In the genomic region with DNA sequence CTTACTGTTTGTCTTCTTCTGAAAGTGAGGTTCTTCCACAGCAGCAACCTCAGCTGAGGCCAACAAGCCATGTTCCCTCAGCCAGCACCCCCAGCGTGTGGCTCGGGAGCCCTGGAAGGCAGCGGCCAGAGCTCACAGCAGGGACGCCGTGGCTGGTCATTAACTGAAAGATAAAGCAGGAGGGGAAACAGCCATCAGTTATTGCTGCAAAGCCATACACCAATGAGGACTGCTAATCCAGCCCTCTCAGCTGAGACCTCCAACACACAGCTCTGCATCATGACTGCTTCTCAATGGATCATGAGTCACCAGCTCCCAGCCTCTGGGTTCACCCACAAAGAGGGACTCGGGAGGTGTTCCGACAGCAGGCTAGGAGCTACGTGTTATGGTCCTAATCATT, we compare ENCODE assay signal across 19 cellular contexts. TPM values are rescaled to one million over a fixed set of nuclear protein-coding genes. Genes with fewer than 3 reads are reported as not detected.
DNase-seq lines count a peak whose midpoint lies in the region; ATAC-seq lines count a peak whose summit lies in the region.
"Had no signal": no experiment of that assay in that cellular context is flagged by ENCODE, and none has a peak within 500 bp of the region (broad histone marks: within the 10 kb centered on the region; RNA-seq: fewer than 3 reads in every experiment).

No MANE protein-coding gene starts in this region.

- intact Hi-C loops in dendritic cell treated with granulocyte-macrophage colony-stimulating factor and Interleukin-4, amounts not matched to agents 40 ng/mL and 50 ng/mL, for 4 days (cut with micrococcal nuclease), result no loop called here

- WGBS in mesenchymal stem cell, result 50% methylated on average over 8 of the region's 8 CpGs

- peaks cover 58% of the 10 kb centered on the region for H3K4me1 Mint-ChIP-seq in dendritic cell treated with granulocyte-macrophage colony-stimulating factor and Interleukin-4, amounts not matched to agents 40 ng/mL and 50 ng/mL, for 4 days (ENCODE audit: low read depth)
- H3K4me1 Mint-ChIP-seq: activated naive CD8-positive, alpha-beta T cell treated with anti-CD3 and anti-CD28 coated beads, Interleukin-2, amount 10 ng/mL, durations not matched to agents 7 days and 5 days had no signal

- DNase-seq in COR-L47 (lab: John Stamatoyannopoulos, UW) (peak; percentile 34), NCI-H69 (lab: John Stamatoyannopoulos, UW) (peak; percentile 77), mesenchymal stem cell (peak; percentile 85), cortex of kidney (lab: John Stamatoyannopoulos, UW) (no peak), NCI-H2029 (lab: John Stamatoyannopoulos, UW) (no peak), NCI-H526 (lab: John Stamatoyannopoulos, UW) (no peak)
- DNase-seq: activated CD8-positive, alpha-beta T cell treated with anti-CD3 and anti-CD28 coated beads, Interleukin-2, amount 10 ng/mL, durations not matched to agents 7 days and 5 days; activated naive CD8-positive, alpha-beta T cell treated with anti-CD3 and anti-CD28 coated beads, Interleukin-2, amount 10 ng/mL, durations not matched to agents 7 days and 5 days; CD8-positive, alpha-beta T cell; cerebellar nuclear complex; glutamatergic neuron; NCI-H1436 treated with DMSO at 0.1 percent for 48 hours; pancreas; uterus had no signal

- H3K4ac ChIP-seq in mesenchymal stem cell (ENCODE audit: low read depth in 1 of 2, low read length in 2 of 2), result no peak overlapping the region

- H3K79me1 ChIP-seq in mesenchymal stem cell (replicated peaks; ENCODE audit: low read length, poor library complexity, severe bottlenecking), result peaks cover 11% of the 10 kb centered on the region

- no peak overlapping the region for H2AK5ac ChIP-seq in mesenchymal stem cell (ENCODE audit: low read length, severe bottlenecking)

- H3K9ac ChIP-seq in mesenchymal stem cell (ENCODE audit: low read length), result no peak overlapping the region
- H3K9ac ChIP-seq: KMS-11 had no signal

- H3K9me3 Mint-ChIP-seq in dendritic cell treated with granulocyte-macrophage colony-stimulating factor and Interleukin-4, amounts not matched to agents 40 ng/mL and 50 ng/mL, for 4 days, result no peaks in the 10 kb centered on the region
- H3K9me3 Mint-ChIP-seq: activated naive CD8-positive, alpha-beta T cell treated with anti-CD3 and anti-CD28 coated beads, Interleukin-2, amount 10 ng/mL, durations not matched to agents 7 days and 5 days; CD8-positive, alpha-beta T cell; stimulated activated naive CD8-positive, alpha-beta T cell treated with anti-CD3 and anti-CD28 coated beads, Interleukin-15, Interleukin-2, amounts not matched to agents 100 ng/mL and 50 ng/mL, for 24 hours had no signal

- no peak overlapping the region for H3K4me2 ChIP-seq in mesenchymal stem cell (ENCODE audit: low read length, poor library complexity, severe bottlenecking)
- H3K4me2 ChIP-seq: KMS-11 had no signal

- H4K8ac ChIP-seq in mesenchymal stem cell (ENCODE audit: low read length), result no peak overlapping the region

- H2BK5ac ChIP-seq in mesenchymal stem cell (ENCODE audit: low read depth, low read length, poor library complexity, severe bottlenecking), result no peak overlapping the region

- no peaks in the 10 kb centered on the region for H3K9me3 ChIP-seq in mesenchymal stem cell (ENCODE audit: control insufficient read depth, low read length)
- H3K9me3 ChIP-seq: pancreas, uterus had no signal

- peak overlapping the region in 1 of 2 experiments; percentile 36 for H3K4me3 ChIP-seq in mesenchymal stem cell (ENCODE audit: insufficient read depth in 1 of 2, low read depth in 1 of 2, low read length in 2 of 2)
- H3K4me3 ChIP-seq: GM12878, pancreas, uterus had no signal

- peak overlapping the region; percentile 30 for H3K27ac Mint-ChIP-seq in dendritic cell treated with granulocyte-macrophage colony-stimulating factor and Interleukin-4, amounts not matched to agents 40 ng/mL and 50 ng/mL, for 4 days
- H3K27ac Mint-ChIP-seq: activated CD8-positive, alpha-beta T cell treated with anti-CD3 and anti-CD28 coated beads, Interleukin-2, amount 10 ng/mL, durations not matched to agents 7 days and 5 days; activated naive CD8-positive, alpha-beta T cell treated with anti-CD3 and anti-CD28 coated beads, Interleukin-2, amount 10 ng/mL, durations not matched to agents 7 days and 5 days; CD8-positive, alpha-beta T cell; stimulated activated naive CD8-positive, alpha-beta T cell treated with anti-CD3 and anti-CD28 coated beads, Interleukin-15, Interleukin-2, amounts not matched to agents 100 ng/mL and 50 ng/mL, for 24 hours had no signal

- no peaks in the 10 kb centered on the region for H3K27me3 Mint-ChIP-seq in dendritic cell treated with granulocyte-macrophage colony-stimulating factor and Interleukin-4, amounts not matched to agents 40 ng/mL and 50 ng/mL, for 4 days
- H3K27me3 Mint-ChIP-seq: stimulated activated naive CD8-positive, alpha-beta T cell treated with anti-CD3 and anti-CD28 coated beads, Interleukin-15, Interleukin-2, amounts not matched to agents 100 ng/mL and 50 ng/mL, for 24 hours had no signal

- H2BK120ac ChIP-seq in mesenchymal stem cell (ENCODE audit: low read depth, low read length), result no peak overlapping the region

- H3K27ac ChIP-seq in mesenchymal stem cell (ENCODE audit: low read length, poor library complexity, severe bottlenecking), result no peak overlapping the region
- H3K27ac ChIP-seq: KMS-11, pancreas, uterus had no signal

- no peak overlapping the region for H2BK12ac ChIP-seq in mesenchymal stem cell (ENCODE audit: low read length in 2 of 2)

- ATAC-seq in HG02571 (IDR thresholded peaks at IDR 0.05; ENCODE audit: unreplicated experiment), result no peak
- ATAC-seq: activated CD8-positive, alpha-beta T cell treated with anti-CD3 and anti-CD28 coated beads, Interleukin-2, amount 10 ng/mL, durations not matched to agents 7 days and 5 days; CD8-positive, alpha-beta T cell; GM12878 had no signal

- H3K27me3 ChIP-seq in mesenchymal stem cell (ENCODE audit: control insufficient read depth in 1 of 2, insufficient read depth in 1 of 2, low read length in 2 of 2), result no peaks in the 10 kb centered on the region
- H3K27me3 ChIP-seq: pancreas, uterus had no signal

- peak overlapping the region; percentile 21 for H4K91ac ChIP-seq in mesenchymal stem cell (ENCODE audit: low read length)

- peaks cover 5 to 27% of the 10 kb centered on the region in 2 experiments for H3K36me3 ChIP-seq in mesenchymal stem cell (ENCODE audit: control insufficient read depth in 1 of 2, insufficient read depth in 2 of 2, low read depth in 1 of 2, low read length in 2 of 2)
- H3K36me3 ChIP-seq: pancreas, uterus had no signal

- H3K23ac ChIP-seq in mesenchymal stem cell (ENCODE audit: low read length in 2 of 2), result no peak overlapping the region

- H3K4me3 Mint-ChIP-seq in dendritic cell treated with granulocyte-macrophage colony-stimulating factor and Interleukin-4, amounts not matched to agents 40 ng/mL and 50 ng/mL, for 4 days, result no peak overlapping the region
- H3K4me3 Mint-ChIP-seq: activated CD8-positive, alpha-beta T cell treated with anti-CD3 and anti-CD28 coated beads, Interleukin-2, amount 10 ng/mL, durations not matched to agents 7 days and 5 days; activated naive CD8-positive, alpha-beta T cell treated with anti-CD3 and anti-CD28 coated beads, Interleukin-2, amount 10 ng/mL, durations not matched to agents 7 days and 5 days; CD8-positive, alpha-beta T cell; stimulated activated naive CD8-positive, alpha-beta T cell treated with anti-CD3 and anti-CD28 coated beads, Interleukin-15, Interleukin-2, amounts not matched to agents 100 ng/mL and 50 ng/mL, for 24 hours had no signal

- peak overlapping the region in 1 of 2 experiments; percentile 4 for H3K14ac ChIP-seq in mesenchymal stem cell (ENCODE audit: low read length in 2 of 2)

- H3K18ac ChIP-seq in mesenchymal stem cell (ENCODE audit: low read depth in 1 of 2, low read length in 2 of 2), result no peak overlapping the region

- H2BK15ac ChIP-seq in mesenchymal stem cell (ENCODE audit: low read depth, poor library complexity, severe bottlenecking), result no peak overlapping the region

- no peak overlapping the region for H2AFZ ChIP-seq in mesenchymal stem cell (ENCODE audit: low read depth, low read length)

- H3K36me3 Mint-ChIP-seq in dendritic cell treated with granulocyte-macrophage colony-stimulating factor and Interleukin-4, amounts not matched to agents 40 ng/mL and 50 ng/mL, for 4 days (ENCODE audit: low read depth), result peaks cover 57% of the 10 kb centered on the region
- H3K36me3 Mint-ChIP-seq: activated naive CD8-positive, alpha-beta T cell treated with anti-CD3 and anti-CD28 coated beads, Interleukin-2, amount 10 ng/mL, durations not matched to agents 7 days and 5 days; CD8-positive, alpha-beta T cell had no signal

- H3K4me1 ChIP-seq in mesenchymal stem cell (ENCODE audit: control insufficient read depth, insufficient read depth, low read depth, low read length), result peaks cover 15% of the 10 kb centered on the region

RNA-seq across cellular contexts. Expression of a gene that starts 24.3 kb away (rescaled TPM):
- 27.2 TPM for polyA plus RNA-seq in mesenchymal stem cell (2013, experiment 1 of 2)
- polyA plus RNA-seq in mesenchymal stem cell (2013, experiment 2 of 2), result 25.4 TPM

Comparison
In these comparisons a context has a peak if more than half of its experiments do, and no peak if none do; other contexts are left out.
1. DNase-seq: peak in COR-L47 (single experiment), NCI-H69 (single experiment) and mesenchymal stem cell (single experiment); none in cortex of kidney (single experiment), NCI-H2029 (single experiment) and NCI-H526 (0 of 2).